Comparison of ENCODE assay signal across 8 cellular contexts in the genomic region with DNA sequence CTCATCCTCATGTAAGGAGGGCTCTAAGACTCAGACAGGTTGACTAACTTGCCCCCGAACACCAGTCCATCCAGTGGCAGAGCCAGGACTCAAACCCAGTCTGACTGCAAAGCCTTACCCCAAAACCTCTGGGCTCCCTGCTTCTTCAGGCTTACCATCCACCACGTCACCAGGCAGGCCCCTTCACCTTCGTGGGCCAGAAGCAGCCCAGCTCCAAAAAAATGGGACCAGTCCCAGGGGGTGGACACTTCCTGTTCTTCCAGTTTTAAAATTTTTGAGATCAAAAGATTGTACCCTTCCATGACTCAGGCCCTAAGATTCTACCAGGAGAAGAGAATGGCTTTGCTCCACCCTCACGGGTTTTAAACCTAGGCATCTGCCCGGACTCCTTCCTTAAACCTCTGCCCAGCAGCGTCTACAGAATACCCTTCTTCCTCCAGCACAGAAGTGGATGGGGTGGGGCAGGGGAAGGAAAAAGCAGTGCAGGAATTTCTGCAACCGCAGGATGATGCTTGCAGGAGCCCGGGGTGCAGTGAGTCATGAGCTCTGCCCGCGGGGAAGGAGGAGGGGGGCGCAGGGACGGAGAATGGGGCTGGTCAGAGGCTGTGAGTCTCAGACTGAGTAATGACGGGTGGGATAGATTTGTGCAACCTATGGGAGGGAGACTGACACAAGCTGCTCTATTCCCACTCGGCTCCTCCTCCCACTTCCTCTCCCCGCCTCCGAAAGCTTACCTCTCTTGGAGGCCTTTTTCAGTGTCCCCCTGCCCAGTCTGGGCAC. TPM values are rescaled to one million over a fixed set of nuclear protein-coding genes. Genes with fewer than 3 reads are reported as not detected.
DNase-seq lines count a peak whose midpoint lies in the region; ATAC-seq and TF ChIP-seq lines count a peak whose summit lies in the region.

No MANE protein-coding gene starts in this region.

- TF ChIP-seq POLR2A in sigmoid colon (IDR thresholded peaks at IDR 0.05) = no peak

- H3K36me3 ChIP-seq in sigmoid colon = peaks cover 0 to 18% (median 4%) of the 10 kb centered on the region in 4 donors
- H3K36me3 ChIP-seq in effector memory CD4-positive, alpha-beta T cell (ENCODE audit: control insufficient read depth, insufficient read depth, low read length) = no peaks in the 10 kb centered on the region

- no peak for TF ChIP-seq CTCF in sigmoid colon (IDR thresholded peaks at IDR 0.05)

- H3K27ac Mint-ChIP-seq in activated T-cell treated with anti-CD3 and anti-CD28 coated beads, Interleukin-2, amount 50 U/mL, for 72 hours = peak overlapping the region; percentile 26

- peak overlapping the region; percentile 76 to 93 (median 84) for H3K27ac ChIP-seq in sigmoid colon
- H3K27ac ChIP-seq in effector memory CD4-positive, alpha-beta T cell (ENCODE audit: insufficient read depth, low read length, poor library complexity, severe bottlenecking) = no peak overlapping the region

- intact Hi-C loops in Right ventricle myocardium inferior (cut with DNase I) = no loop called here
- intact Hi-C loops in sigmoid colon (cut with DNase I) = no loop called here

- peak overlapping the region in 1 of 2 donors; percentile 5 for H3K4me3 Mint-ChIP-seq in activated T-cell treated with anti-CD3 and anti-CD28 coated beads, Interleukin-2, amount 50 U/mL, for 72 hours

- H3K4me1 ChIP-seq in sigmoid colon = peaks cover 0 to 82% (median 77%) of the 10 kb centered on the region in 4 donors
- peaks cover 34% of the 10 kb centered on the region for H3K4me1 ChIP-seq in effector memory CD4-positive, alpha-beta T cell (ENCODE audit: control insufficient read depth, insufficient read depth, low read length, poor library complexity, severe bottlenecking)

- peak; percentile 48 to 54 for ATAC-seq in activated T-cell treated with anti-CD3 and anti-CD28 coated beads, Interleukin-2, amount 50 U/mL, for 72 hours (replicated peaks in 1 of 2)
- ATAC-seq in Right ventricle myocardium inferior = peak; percentile 56
- ATAC-seq in GM21515 (IDR thresholded peaks at IDR 0.05; ENCODE audit: unreplicated experiment) = no peak

- DNase-seq in 8988T (peak; percentile 83), HUDEP-2 (lab: John Stamatoyannopoulos, UW; ENCODE audit: unreplicated experiment in 76 of 76) (peak in 40 of 76 experiments; percentile 14 to 78 (median 39)), Right ventricle myocardium inferior (ENCODE audit: missing footprints) (peak; percentile 87), sigmoid colon (peak; percentile 95), NCI-H2107 (lab: John Stamatoyannopoulos, UW) (no peak)
- DNase-seq in activated T-cell treated with anti-CD3 and anti-CD28 coated beads, Interleukin-2, amount 50 U/mL, for 72 hours = peak; percentile 15 to 22
- no peak for DNase-seq in effector memory CD4-positive, alpha-beta T cell

- H3K9me3 Mint-ChIP-seq in activated T-cell treated with anti-CD3 and anti-CD28 coated beads, Interleukin-2, amount 50 U/mL, for 72 hours = no peaks in the 10 kb centered on the region

- H3K9me3 ChIP-seq in sigmoid colon = no peaks in the 10 kb centered on the region
- H3K9me3 ChIP-seq in effector memory CD4-positive, alpha-beta T cell (ENCODE audit: control insufficient read depth, low read length) = no peaks in the 10 kb centered on the region

- H3K27me3 ChIP-seq in sigmoid colon = no peaks in the 10 kb centered on the region
- no peaks in the 10 kb centered on the region for H3K27me3 ChIP-seq in effector memory CD4-positive, alpha-beta T cell (replicated peaks; ENCODE audit: control insufficient read depth, insufficient read depth, low read length, poor library complexity, severe bottlenecking)

- H3K4me1 Mint-ChIP-seq in activated T-cell treated with anti-CD3 and anti-CD28 coated beads, Interleukin-2, amount 50 U/mL, for 72 hours (ENCODE audit: low read depth) = peaks cover 30% of the 10 kb centered on the region

- no peaks in the 10 kb centered on the region for H3K27me3 Mint-ChIP-seq in activated T-cell treated with anti-CD3 and anti-CD28 coated beads, Interleukin-2, amount 50 U/mL, for 72 hours (ENCODE audit: low read depth)

- WGBS in sigmoid colon, 2 donors = 28 to 37% methylated on average over 16 of the region's 16 CpGs

- peak in 1 of 4 donors; percentile 56 for TF ChIP-seq EP300 in sigmoid colon (IDR thresholded peaks at IDR 0.05)

- peak overlapping the region in 1 of 4 donors; percentile 7 for H3K4me3 ChIP-seq in sigmoid colon
- H3K4me3 ChIP-seq in effector memory CD4-positive, alpha-beta T cell (ENCODE audit: insufficient read depth, low read depth, low read length, poor library complexity, severe bottlenecking) = no peak overlapping the region

- H3K36me3 Mint-ChIP-seq in activated T-cell treated with anti-CD3 and anti-CD28 coated beads, Interleukin-2, amount 50 U/mL, for 72 hours (ENCODE audit: insufficient read depth in 2 of 2) = no peaks in the 10 kb centered on the region

RNA-seq across cellular contexts. Expression of gene STXBP1, which starts 50.4 kb away (rescaled TPM):
- 10 to 100 TPM; 14.5 to 26.6 TPM for total RNA-seq in activated T-cell treated with anti-CD3 and anti-CD28 coated beads, Interleukin-2, amount 50 U/mL, for 72 hours
- total RNA-seq in Right ventricle myocardium inferior (51.5 TPM), sigmoid colon (10 to 100 TPM; 32.3 to 97.2 (median 41.0) TPM)
- 1 to 10 TPM; 3.7 to 9.2 (median 9.0) TPM for polyA plus RNA-seq in sigmoid colon

Comparison
In these comparisons a context has a peak if more than half of its experiments do, and no peak if none do; other contexts are left out.
1. DNase-seq: peak in 8988T (single experiment), HUDEP-2 (40 of 76), activated T-cell treated with anti-CD3 and anti-CD28 coated beads, Interleukin-2, amount 50 U/mL, for 72 hours (2 of 2), Right ventricle myocardium inferior (single experiment) and sigmoid colon (single experiment); none in effector memory CD4-positive, alpha-beta T cell (0 of 3) and NCI-H2107 (single experiment).